15 cellular contexts compared by ENCODE assay signal in genomic region chr5:82522912-82523311, GRCh38.
"Had no signal": no experiment of that assay in that cellular context is flagged by ENCODE, and none has a peak within 500 bp of the region (broad histone marks: within the 10 kb centered on the region; RNA-seq: fewer than 3 reads in every experiment).

No MANE protein-coding gene starts in this region.

- H3K36me3 ChIP-seq: stomach, upper lobe of right lung had no signal

- H3K4me1 ChIP-seq: body of pancreas, stomach, testis, upper lobe of right lung had no signal

- H3K9me3 ChIP-seq: body of pancreas, stomach, testis, upper lobe of right lung had no signal

- H3K36me3 Mint-ChIP-seq: activated naive CD8-positive, alpha-beta T cell treated with anti-CD3 and anti-CD28 coated beads for 36 hours had no signal

- H3K27me3 Mint-ChIP-seq: activated CD4-positive, alpha-beta T cell treated with anti-CD3 and anti-CD28 coated beads, Interleukin-2, amount 10 ng/mL, durations not matched to agents 7 days and 5 days had no signal

- H3K27me3 ChIP-seq: body of pancreas, stomach, testis, upper lobe of right lung had no signal

- H3K27ac Mint-ChIP-seq: activated CD4-positive, alpha-beta T cell treated with anti-CD3 and anti-CD28 coated beads, Interleukin-2, amount 10 ng/mL, durations not matched to agents 7 days and 5 days; activated naive CD8-positive, alpha-beta T cell treated with anti-CD3 and anti-CD28 coated beads for 36 hours; T-helper 2 cell treated with Interferon-gamma antibody and Interleukin-4, amounts not matched to agents 5 μg/mL and 100 μg/mL, for 36 hours had no signal

- H3K27ac ChIP-seq: body of pancreas, coronary artery, stomach, testis, upper lobe of right lung had no signal

- DNase-seq: activated CD4-positive, alpha-beta T cell treated with anti-CD3 and anti-CD28 coated beads, Interleukin-2, amount 10 ng/mL, durations not matched to agents 7 days and 5 days; activated CD8-positive, alpha-beta memory T cell treated with anti-CD3 and anti-CD28 coated beads for 24 hours; activated naive CD8-positive, alpha-beta T cell treated with anti-CD3 and anti-CD28 coated beads for 36 hours; amygdala; body of pancreas; central memory CD4-positive, alpha-beta T cell; foreskin fibroblast; kidney glomerular epithelial cell; stimulated activated CD4-positive, alpha-beta T cell treated with anti-CD3 and anti-CD28 coated beads, Interleukin-1b, Interleukin-23, amount 100 ng/mL, for 48 hours; stomach; testis; upper lobe of right lung had no signal

- ATAC-seq: body of pancreas, upper lobe of right lung had no signal

- H3K9me3 Mint-ChIP-seq: neural crest cell had no signal

- H3K4me3 Mint-ChIP-seq: activated CD4-positive, alpha-beta T cell treated with anti-CD3 and anti-CD28 coated beads, Interleukin-2, amount 10 ng/mL, durations not matched to agents 7 days and 5 days; activated naive CD8-positive, alpha-beta T cell treated with anti-CD3 and anti-CD28 coated beads for 36 hours; neural crest cell; T-helper 2 cell treated with Interferon-gamma antibody and Interleukin-4, amounts not matched to agents 5 μg/mL and 100 μg/mL, for 36 hours had no signal

- H3K4me3 ChIP-seq: body of pancreas, coronary artery, stomach, testis, upper lobe of right lung had no signal
